In genomic region chr19:37655689-37656491, GRCh38 we compare ENCODE assay signal across 1 cellular context.
TF ChIP-seq lines count a peak whose summit lies in the region.

No MANE protein-coding gene starts in this region.

TF ChIP-seq in HEK293, 187 proteins besides CTCF, POLR2A, EP300 and RAD21 (continued from another document and continues in another):
- TF ChIP-seq ZNF76 (tag by site-specific recombination; IDR thresholded peaks at IDR 0.05; ENCODE audit: borderline replicate concordance, low read depth) (peak; percentile 87), INSM2 (tag by site-specific recombination; IDR thresholded peaks at IDR 0.05) (peak; percentile 85), ZNF558 (tag by site-specific recombination; IDR thresholded peaks at IDR 0.05) (no peak), ZNF138 (tag by site-specific recombination; IDR thresholded peaks at IDR 0.05; ENCODE audit: borderline replicate concordance) (no peak), REPIN1 (tag by site-specific recombination; IDR thresholded peaks at IDR 0.05; ENCODE audit: low read depth) (peak; percentile 100; the same call in 1 of the 2 replicates), ZNF362 (tag by site-specific recombination; IDR thresholded peaks at IDR 0.05) (no peak; the same call in 1 of the 2 replicates), BCL11B (tag by site-specific recombination; IDR thresholded peaks at IDR 0.05; ENCODE audit: low read depth) (peak; percentile 92), GFI1B (tag by site-specific recombination; IDR thresholded peaks at IDR 0.05) (peak; percentile 82), ZNF621 (tag by site-specific recombination; IDR thresholded peaks at IDR 0.05) (no peak), MEIS1 (CRISPR knock-in tag; IDR thresholded peaks at IDR 0.05; ENCODE audit: borderline replicate concordance) (no peak), ZNF677 (tag by site-specific recombination; IDR thresholded peaks at IDR 0.05) (0 out of 2 replicates have a peak, but pooled peaks have one; percentile 21), ZSCAN4 (tag by site-specific recombination; IDR thresholded peaks at IDR 0.05) (peak; percentile 87), ZNF692 (tag by site-specific recombination; IDR thresholded peaks at IDR 0.05) (peak; percentile 100), ZNF324 (tag by site-specific recombination; IDR thresholded peaks at IDR 0.05) (peak; percentile 99), FEZF1 (tag by site-specific recombination; IDR thresholded peaks at IDR 0.05) (peak; percentile 65), PRDM1 (tag by site-specific recombination; IDR thresholded peaks at IDR 0.05) (no peak), ZNF311 (tag by site-specific recombination; IDR thresholded peaks at IDR 0.05; ENCODE audit: borderline replicate concordance) (no peak), ZNF146 (tag by site-specific recombination; IDR thresholded peaks at IDR 0.05) (peak; percentile 67), ZNF473 (tag by site-specific recombination; IDR thresholded peaks at IDR 0.05) (no peak), ZNF366 (tag by site-specific recombination; conservative IDR thresholded peaks at IDR 0.05) (peak; percentile 91), ZNF221 (tag by site-specific recombination; IDR thresholded peaks at IDR 0.05; ENCODE audit: borderline replicate concordance) (peak; percentile 80; the same call in 1 of the 2 replicates), ZBTB6 (tag by site-specific recombination; IDR thresholded peaks at IDR 0.05) (0 out of 2 replicates have a peak, but pooled peaks have one; percentile 2), ZNF16 (tag by site-specific recombination; IDR thresholded peaks at IDR 0.05; ENCODE audit: low read depth) (no peak), ZEB2 (tag by site-specific recombination; IDR thresholded peaks at IDR 0.05) (peak; percentile 100), ZNF202 (tag by site-specific recombination; IDR thresholded peaks at IDR 0.05; ENCODE audit: borderline replicate concordance) (no peak), SETDB1 (IDR thresholded peaks at IDR 0.05; ENCODE audit: insufficient read length, low read length) (peak; percentile 64), EGR2 (tag by site-specific recombination; IDR thresholded peaks at IDR 0.05; ENCODE audit: low read depth) (peak; percentile 83), ZFP69B (tag by site-specific recombination; IDR thresholded peaks at IDR 0.05) (peak; percentile 99), ZNF184 (tag by site-specific recombination; IDR thresholded peaks at IDR 0.05) (peak; percentile 11; the same call in 1 of the 2 replicates), ZNF19 (tag by site-specific recombination; IDR thresholded peaks at IDR 0.05; ENCODE audit: low read depth) (peak; percentile 87; the same call in 1 of the 2 replicates), SCRT1 (tag by site-specific recombination; IDR thresholded peaks at IDR 0.05; ENCODE audit: borderline replicate concordance) (no peak; the same call in 1 of the 2 replicates), ZNF174 (tag by site-specific recombination; IDR thresholded peaks at IDR 0.05) (no peak), ZSCAN5A (tag by site-specific recombination; IDR thresholded peaks at IDR 0.05) (peak; percentile 99), ZNF623 (tag by site-specific recombination; IDR thresholded peaks at IDR 0.05) (peak; percentile 34), ZNF501 (tag by site-specific recombination; IDR thresholded peaks at IDR 0.05) (peak; percentile 99), ZNF37A (tag by site-specific recombination; IDR thresholded peaks at IDR 0.05) (peak; percentile 35; the same call in 1 of the 2 replicates), ZSCAN23 (tag by site-specific recombination; IDR thresholded peaks at IDR 0.05) (peak; percentile 76), ZNF518A (tag by site-specific recombination; conservative IDR thresholded peaks at IDR 0.05; ENCODE audit: low read depth) (peak; percentile 80), ZNF121 (tag by site-specific recombination; IDR thresholded peaks at IDR 0.05) (peak; percentile 84), IKZF3 (tag by site-specific recombination; IDR thresholded peaks at IDR 0.05) (peak; percentile 93), ZXDB (tag by site-specific recombination; IDR thresholded peaks at IDR 0.05) (peak; percentile 99), GLI4 (tag by site-specific recombination; IDR thresholded peaks at IDR 0.05) (no peak), ZNF560 (tag by site-specific recombination; IDR thresholded peaks at IDR 0.05; ENCODE audit: borderline replicate concordance) (0 out of 2 replicates have a peak, but pooled peaks have one; percentile 45), GLIS2 (tag by site-specific recombination; IDR thresholded peaks at IDR 0.05) (peak; percentile 100), KLF1 (tag by site-specific recombination; IDR thresholded peaks at IDR 0.05) (peak; percentile 95), ZNF24 (tag by site-specific recombination; IDR thresholded peaks at IDR 0.05) (peak; percentile 92), ZNF112 (tag by site-specific recombination; IDR thresholded peaks at IDR 0.05) (no peak), ZNF26 (tag by site-specific recombination; IDR thresholded peaks at IDR 0.05) (no peak)
